ENCODE assay signal across 1 cellular context in the genomic region with DNA sequence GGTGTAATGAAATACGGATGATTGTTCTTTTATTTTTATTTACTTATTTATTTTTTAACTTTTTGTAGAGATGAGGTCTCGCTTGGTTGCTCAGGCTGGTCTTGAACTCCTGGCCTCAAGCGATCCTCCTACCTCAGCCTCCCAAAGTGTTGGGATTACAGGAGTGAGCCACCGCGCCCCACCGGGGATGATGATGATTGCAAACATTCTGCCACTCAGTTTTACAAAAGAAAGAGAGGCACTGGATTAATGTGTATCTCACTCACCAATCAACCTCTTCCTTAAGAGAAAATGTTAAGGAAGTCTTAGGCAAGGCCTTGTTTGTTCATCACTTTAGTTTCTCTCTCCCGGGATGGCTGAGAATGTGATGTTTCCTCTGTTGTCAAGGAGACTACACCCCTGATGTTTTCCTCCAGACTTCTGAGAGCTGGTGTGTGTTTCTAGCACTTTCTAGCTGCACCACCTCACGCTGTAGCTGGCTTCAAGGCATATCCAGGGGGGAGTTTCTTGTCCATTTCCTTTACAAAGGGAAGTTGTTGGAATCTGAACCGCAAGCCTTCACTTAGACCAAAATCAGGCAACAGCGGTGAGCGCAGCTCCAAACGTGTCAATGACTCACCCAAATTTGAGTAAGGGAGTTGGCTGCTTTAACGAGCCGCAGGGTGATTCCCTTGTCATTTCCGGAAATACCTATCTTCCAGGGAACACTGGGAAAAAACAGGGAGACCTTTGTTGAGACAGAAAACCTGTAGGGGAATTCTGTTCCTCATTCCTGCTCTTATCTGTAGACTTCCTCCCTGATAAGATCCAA.
TF ChIP-seq lines count a peak whose summit lies in the region.

No MANE protein-coding gene starts in this region.

TF ChIP-seq in GM23338, 12 proteins besides CTCF, POLR2A, EP300 and RAD21 (continued from another document):
- TF ChIP-seq, protein P1, sequence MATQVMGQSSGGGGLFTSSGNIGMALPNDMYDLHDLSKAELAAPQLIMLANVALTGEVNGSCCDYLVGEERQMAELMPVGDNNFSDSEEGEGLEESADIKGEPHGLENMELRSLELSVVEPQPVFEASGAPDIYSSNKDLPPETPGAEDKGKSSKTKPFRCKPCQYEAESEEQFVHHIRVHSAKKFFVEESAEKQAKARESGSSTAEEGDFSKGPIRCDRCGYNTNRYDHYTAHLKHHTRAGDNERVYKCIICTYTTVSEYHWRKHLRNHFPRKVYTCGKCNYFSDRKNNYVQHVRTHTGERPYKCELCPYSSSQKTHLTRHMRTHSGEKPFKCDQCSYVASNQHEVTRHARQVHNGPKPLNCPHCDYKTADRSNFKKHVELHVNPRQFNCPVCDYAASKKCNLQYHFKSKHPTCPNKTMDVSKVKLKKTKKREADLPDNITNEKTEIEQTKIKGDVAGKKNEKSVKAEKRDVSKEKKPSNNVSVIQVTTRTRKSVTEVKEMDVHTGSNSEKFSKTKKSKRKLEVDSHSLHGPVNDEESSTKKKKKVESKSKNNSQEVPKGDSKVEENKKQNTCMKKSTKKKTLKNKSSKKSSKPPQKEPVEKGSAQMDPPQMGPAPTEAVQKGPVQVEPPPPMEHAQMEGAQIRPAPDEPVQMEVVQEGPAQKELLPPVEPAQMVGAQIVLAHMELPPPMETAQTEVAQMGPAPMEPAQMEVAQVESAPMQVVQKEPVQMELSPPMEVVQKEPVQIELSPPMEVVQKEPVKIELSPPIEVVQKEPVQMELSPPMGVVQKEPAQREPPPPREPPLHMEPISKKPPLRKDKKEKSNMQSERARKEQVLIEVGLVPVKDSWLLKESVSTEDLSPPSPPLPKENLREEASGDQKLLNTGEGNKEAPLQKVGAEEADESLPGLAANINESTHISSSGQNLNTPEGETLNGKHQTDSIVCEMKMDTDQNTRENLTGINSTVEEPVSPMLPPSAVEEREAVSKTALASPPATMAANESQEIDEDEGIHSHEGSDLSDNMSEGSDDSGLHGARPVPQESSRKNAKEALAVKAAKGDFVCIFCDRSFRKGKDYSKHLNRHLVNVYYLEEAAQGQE (IDR thresholded peaks at IDR 0.05; ENCODE audit: unreplicated experiment) = no peak
- TF ChIP-seq JUNB (IDR thresholded peaks at IDR 0.05; ENCODE audit: unreplicated experiment) (no peak), CREB1 (CRISPR knock-in tag; IDR thresholded peaks at IDR 0.05; ENCODE audit: low read depth) (no peak), POLR2AphosphoS5 (IDR thresholded peaks at IDR 0.05; ENCODE audit: low read depth) (no peak), STAT1 (IDR thresholded peaks at IDR 0.05; ENCODE audit: unreplicated experiment) (no peak), ZNF331 (CRISPR knock-in tag; IDR thresholded peaks at IDR 0.05; ENCODE audit: low read depth) (no peak), EZH2phosphoT487 (IDR thresholded peaks at IDR 0.05; ENCODE audit: unreplicated experiment) (no peak), NANOG (IDR thresholded peaks at IDR 0.05; ENCODE audit: borderline replicate concordance) (no peak)
- TF ChIP-seq, protein P2, sequence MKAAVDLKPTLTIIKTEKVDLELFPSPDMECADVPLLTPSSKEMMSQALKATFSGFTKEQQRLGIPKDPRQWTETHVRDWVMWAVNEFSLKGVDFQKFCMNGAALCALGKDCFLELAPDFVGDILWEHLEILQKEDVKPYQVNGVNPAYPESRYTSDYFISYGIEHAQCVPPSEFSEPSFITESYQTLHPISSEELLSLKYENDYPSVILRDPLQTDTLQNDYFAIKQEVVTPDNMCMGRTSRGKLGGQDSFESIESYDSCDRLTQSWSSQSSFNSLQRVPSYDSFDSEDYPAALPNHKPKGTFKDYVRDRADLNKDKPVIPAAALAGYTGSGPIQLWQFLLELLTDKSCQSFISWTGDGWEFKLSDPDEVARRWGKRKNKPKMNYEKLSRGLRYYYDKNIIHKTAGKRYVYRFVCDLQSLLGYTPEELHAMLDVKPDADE (IDR thresholded peaks at IDR 0.05) = no peak
